Comparison of ENCODE assay signal across 25 cellular contexts in the genomic region with DNA sequence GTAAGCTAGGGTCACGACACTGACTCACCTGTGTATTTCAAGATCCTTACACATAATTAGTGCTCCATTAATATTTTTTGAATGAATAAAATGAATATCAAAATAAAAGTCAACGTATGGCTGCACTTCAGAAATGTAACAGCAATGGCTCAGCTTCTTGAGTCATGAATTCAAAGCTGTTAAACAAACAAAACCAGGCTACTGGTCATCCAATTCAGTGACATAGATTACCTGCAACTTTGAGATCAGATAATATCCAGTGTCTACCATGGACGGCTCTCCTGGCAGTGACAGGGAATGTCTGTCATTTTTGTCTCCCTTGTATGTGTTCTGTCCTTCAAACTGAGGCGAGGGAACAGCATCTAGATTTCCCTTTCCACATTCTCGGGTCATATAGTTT.
"Had no signal": no experiment of that assay in that cellular context is flagged by ENCODE, and none has a peak within 500 bp of the region (broad histone marks: within the 10 kb centered on the region; RNA-seq: fewer than 3 reads in every experiment).

No MANE protein-coding gene starts in this region.

- ATAC-seq: activated CD8-positive, alpha-beta T cell treated with anti-CD3 and anti-CD28 coated beads for 36 hours; activated T-cell treated with anti-CD3 and anti-CD28 coated beads, Interleukin-2, amount 50 U/mL, for 4 hours; activated T-helper 17 cell treated with anti-CD3 and anti-CD28 coated beads, Interleukin-2, amount 50 U/mL, for 72 hours; esophagus mucosa; heart left ventricle had no signal

- H3K4me3 ChIP-seq: heart left ventricle had no signal

- H3K27me3 Mint-ChIP-seq: activated CD4-positive, alpha-beta T cell treated with anti-CD3 and anti-CD28 coated beads, Interleukin-2, amount 10 ng/mL, durations not matched to agents 7 days and 5 days; activated CD8-positive, alpha-beta T cell treated with anti-CD3 and anti-CD28 coated beads for 36 hours; activated naive CD8-positive, alpha-beta T cell; activated T-helper 17 cell treated with anti-CD3 and anti-CD28 coated beads, Interleukin-2, amount 50 U/mL, for 72 hours had no signal

- H3K27ac ChIP-seq: brain microvascular endothelial cell, heart left ventricle had no signal

- DNase-seq: activated CD4-positive, alpha-beta T cell treated with anti-CD3 and anti-CD28 coated beads for 4 hours; activated CD4-positive, alpha-beta T cell treated with anti-CD3 and anti-CD28 coated beads, Interleukin-2, amount 10 ng/mL, durations not matched to agents 7 days and 5 days; activated CD4-positive, alpha-beta T cell treated with anti-CD3 and anti-CD28 coated beads, Interleukin-2, amount 50 U/mL, for 48 hours; activated CD4-positive, CD25-positive, alpha-beta regulatory T cell; activated CD4-positive, CD25-positive, alpha-beta regulatory T cell treated with anti-CD3 and anti-CD28 coated beads, Interleukin-2, amount 50 U/mL, for 72 hours; activated CD8-positive, alpha-beta memory T cell treated with anti-CD3 and anti-CD28 coated beads for 24 hours; activated CD8-positive, alpha-beta T cell treated with anti-CD3 and anti-CD28 coated beads for 36 hours; activated effector memory CD4-positive, alpha-beta T cell treated with Interleukin-2 at 50 U/mL for 16 hours; activated gamma-delta T cell treated with Interleukin-2 at 50 U/mL for 16 hours; activated naive CD4-positive, alpha-beta T cell treated with anti-CD3 and anti-CD28 coated beads, Interleukin-2, amount 50 U/mL, for 16 hours; activated naive CD4-positive, alpha-beta T cell treated with Interleukin-2 at 50 U/mL for 16 hours; activated T-cell treated with anti-CD3 and anti-CD28 coated beads, Interleukin-2, amount 50 U/mL, for 4 hours; amniotic stem cell; anterior cingulate cortex; brain microvascular endothelial cell; caudate nucleus; cortex of kidney; effector CD8-positive, alpha-beta T cell; foreskin fibroblast; glutamatergic neuron; heart left ventricle; T-helper 2 cell had no signal

- H3K36me3 ChIP-seq: brain microvascular endothelial cell, heart left ventricle had no signal

- H3K27ac Mint-ChIP-seq: activated CD4-positive, alpha-beta T cell treated with anti-CD3 and anti-CD28 coated beads, Interleukin-2, amount 10 ng/mL, durations not matched to agents 7 days and 5 days; activated CD8-positive, alpha-beta T cell treated with anti-CD3 and anti-CD28 coated beads for 36 hours; activated naive CD8-positive, alpha-beta T cell; activated T-helper 17 cell treated with anti-CD3 and anti-CD28 coated beads, Interleukin-2, amount 50 U/mL, for 72 hours had no signal

- H3K27me3 ChIP-seq: brain microvascular endothelial cell, heart left ventricle had no signal

- H3K4me3 Mint-ChIP-seq: activated CD4-positive, alpha-beta T cell treated with anti-CD3 and anti-CD28 coated beads, Interleukin-2, amount 10 ng/mL, durations not matched to agents 7 days and 5 days; activated CD8-positive, alpha-beta T cell treated with anti-CD3 and anti-CD28 coated beads for 36 hours; activated naive CD8-positive, alpha-beta T cell; activated T-cell treated with anti-CD3 and anti-CD28 coated beads, Interleukin-2, amount 50 U/mL, for 4 hours; activated T-helper 17 cell treated with anti-CD3 and anti-CD28 coated beads, Interleukin-2, amount 50 U/mL, for 72 hours had no signal
